10 cellular contexts compared by ENCODE assay signal in the genomic region with DNA sequence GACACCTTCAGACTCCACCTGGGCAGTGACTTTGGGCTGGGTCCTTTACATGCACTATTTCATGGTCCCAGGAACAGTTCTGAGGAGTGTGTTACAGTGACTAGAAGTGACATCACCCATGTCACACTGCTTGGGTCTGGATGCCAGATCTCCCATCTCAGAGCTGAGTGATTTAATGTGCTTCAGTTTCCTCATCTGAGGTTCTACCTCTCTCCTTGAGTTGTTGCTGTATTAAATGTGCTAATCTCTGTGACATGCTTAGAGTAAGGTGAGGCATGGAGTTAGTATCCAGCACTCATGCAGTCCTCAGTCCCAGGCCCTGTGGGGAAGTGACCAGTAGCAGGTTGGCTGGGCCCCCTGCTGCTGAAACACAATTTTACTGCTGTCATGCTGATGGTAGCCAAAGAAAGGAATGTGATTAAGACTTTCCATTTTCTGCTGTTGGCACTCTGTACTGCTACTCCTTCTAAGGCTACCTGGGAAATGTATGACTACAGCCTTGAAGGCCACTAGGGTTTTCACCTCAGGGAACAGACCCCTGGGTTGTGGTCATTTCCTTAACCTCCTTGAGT.
DNase-seq lines count a peak whose midpoint lies in the region; ATAC-seq lines count a peak whose summit lies in the region.
"Had no signal": no experiment of that assay in that cellular context is flagged by ENCODE, and none has a peak within 500 bp of the region (broad histone marks: within the 10 kb centered on the region; RNA-seq: fewer than 3 reads in every experiment).

No MANE protein-coding gene starts in this region.

- H3K27me3 Mint-ChIP-seq in activated naive CD8-positive, alpha-beta T cell treated with anti-CD3 and anti-CD28 coated beads for 36 hours = no peaks in the 10 kb centered on the region

- H3K36me3 Mint-ChIP-seq in activated naive CD8-positive, alpha-beta T cell treated with anti-CD3 and anti-CD28 coated beads for 36 hours = peaks cover 13% of the 10 kb centered on the region

- DNase-seq in ELF-1 (ENCODE audit: low read depth, low spot score) (peak; percentile 62), DMS79 (lab: John Stamatoyannopoulos, UW) (no peak), NOMO-1 treated with DMSO at 0.1 percent for 48 hours (lab: John Stamatoyannopoulos, UW; ENCODE audit: unreplicated experiment) (no peak), NCI-H82 treated with DMSO at 0.1 percent for 48 hours (lab: John Stamatoyannopoulos, UW; ENCODE audit: unreplicated experiment) (no peak)
- DNase-seq in activated naive CD8-positive, alpha-beta T cell treated with anti-CD3 and anti-CD28 coated beads for 36 hours = no peak
- DNase-seq: Caco-2 had no signal

- no peak overlapping the region for H3K4me3 Mint-ChIP-seq in activated naive CD8-positive, alpha-beta T cell treated with anti-CD3 and anti-CD28 coated beads for 36 hours

- peaks cover 4% of the 10 kb centered on the region for H3K9me3 Mint-ChIP-seq in activated naive CD8-positive, alpha-beta T cell treated with anti-CD3 and anti-CD28 coated beads for 36 hours

- ATAC-seq in GM19023 (IDR thresholded peaks at IDR 0.05; ENCODE audit: unreplicated experiment) (peak; percentile 26), HG03139 (IDR thresholded peaks at IDR 0.05; ENCODE audit: unreplicated experiment) (peak; percentile 18), GM21367 (IDR thresholded peaks at IDR 0.05; ENCODE audit: unreplicated experiment) (no peak)
- ATAC-seq: esophagus mucosa had no signal

- peaks cover 37% of the 10 kb centered on the region for H3K4me1 Mint-ChIP-seq in activated naive CD8-positive, alpha-beta T cell treated with anti-CD3 and anti-CD28 coated beads for 36 hours

- peak overlapping the region; percentile 91 for H3K27ac Mint-ChIP-seq in activated naive CD8-positive, alpha-beta T cell treated with anti-CD3 and anti-CD28 coated beads for 36 hours
